11 cellular contexts compared by ENCODE assay signal in genomic region chr5:151288180-151288579, GRCh38. TPM values are rescaled to one million over a fixed set of nuclear protein-coding genes. Genes with fewer than 3 reads are reported as not detected.
A peak's percentile ranks its signal among the peaks of the same experiment; 100 is the strongest.
DNase-seq lines count a peak whose midpoint lies in the region; ATAC-seq and TF ChIP-seq lines count a peak whose summit lies in the region.
"Had no signal": no experiment of that assay in that cellular context is flagged by ENCODE, and none has a peak within 500 bp of the region (broad histone marks: within the 10 kb centered on the region; RNA-seq: fewer than 3 reads in every experiment).

No MANE protein-coding gene starts in this region.

- intact Hi-C loops in mammary epithelial cell (cut with micrococcal nuclease): no loop called here

- WGBS in mammary epithelial cell (ENCODE audit: low coverage, missing lambda C conversion rate): 71% methylated on average over 2 of the region's 2 CpGs

- dilution Hi-C loops in mammary epithelial cell (cut with HindIII; ENCODE audit: low sequenced_read_pairs): no loop called here

- H2AFZ ChIP-seq in mammary epithelial cell (ENCODE audit: low read depth, low read length): no peak overlapping the region

- H3K27me3 ChIP-seq in BE2C: no peaks in the 10 kb centered on the region
- no peaks in the 10 kb centered on the region for H3K27me3 ChIP-seq in mammary epithelial cell (ENCODE audit: insufficient read depth, low read length)
- H3K27me3 ChIP-seq: cardiac muscle cell, pancreas had no signal

- no peaks in the 10 kb centered on the region for H3K79me2 ChIP-seq in mammary epithelial cell (ENCODE audit: insufficient read depth, low read length)

- no peaks in the 10 kb centered on the region for H4K20me1 ChIP-seq in mammary epithelial cell (ENCODE audit: insufficient read depth, low read length)

- peak; percentile 8; the same call in 1 of the 2 replicates for TF ChIP-seq CTCF in BE2C (IDR thresholded peaks at IDR 0.05; ENCODE audit: low read depth, low read length)
- peak; percentile 13; the same call in 1 of the 2 replicates for TF ChIP-seq CTCF in GM12875 (IDR thresholded peaks at IDR 0.05; ENCODE audit: borderline replicate concordance, insufficient read depth, low read depth, low read length)
- TF ChIP-seq CTCF in mammary epithelial cell (conservative IDR thresholded peaks at IDR 0.05 in 1 of 2, IDR thresholded peaks at IDR 0.05 in 1 of 2; ENCODE audit: extremely low read depth in 1 of 2, insufficient read depth in 1 of 2, low read depth in 1 of 2, low read length in 2 of 2): peak; percentile 23 to 30

- in situ Hi-C loops in mammary epithelial cell (cut with MboI; ENCODE audit: low sequenced_read_pairs in 2 of 2): no loop called here

- no peak overlapping the region for H3K4me3 ChIP-seq in BE2C (ENCODE audit: low read depth, low read length)
- no peak overlapping the region for H3K4me3 ChIP-seq in GM12875 (ENCODE audit: low read depth, low read length)
- no peak overlapping the region for H3K4me3 ChIP-seq in Jurkat, Clone E6-1 (ENCODE audit: low read length)
- no peak overlapping the region for H3K4me3 ChIP-seq in mammary epithelial cell (replicated peaks in 1 of 3; ENCODE audit: insufficient read depth in 1 of 3, low read depth in 2 of 3, low read length in 3 of 3)
- H3K4me3 ChIP-seq: cardiac muscle cell, pancreas had no signal

- no peak for DNase-seq in BE2C
- DNase-seq in Jurkat, Clone E6-1 (ENCODE audit: low read depth, low spot score): peak; percentile 19
- DNase-seq in mammary epithelial cell: peak; percentile 59
- no peak for DNase-seq in GM19238 (ENCODE audit: insufficient read length, low spot score)
- DNase-seq: pancreas; stimulated activated CD8-positive, alpha-beta memory T cell treated with anti-CD3 and anti-CD28 coated beads, Interleukin-4, amount 100 ng/mL, for 48 hours had no signal

- H3K36me3 ChIP-seq in BE2C (no peaks in the 10 kb centered on the region), mammary epithelial cell (ENCODE audit: insufficient read depth, low read length) (no peaks in the 10 kb centered on the region)
- H3K36me3 ChIP-seq: cardiac muscle cell, pancreas had no signal

- H3K4me1 ChIP-seq in BE2C (no peaks in the 10 kb centered on the region), mammary epithelial cell (ENCODE audit: insufficient read depth, low read length) (no peaks in the 10 kb centered on the region)
- H3K4me1 ChIP-seq: pancreas had no signal

- H3K27ac ChIP-seq in mammary epithelial cell (ENCODE audit: insufficient read depth, low read depth, low read length): no peak overlapping the region
- H3K27ac ChIP-seq: cardiac muscle cell, pancreas had no signal

- no TSS peak for BruUV-seq in mammary epithelial cell (replicated peaks; lab: Mats Ljungman, UMichigan)

- no peak overlapping the region for H3K9ac ChIP-seq in mammary epithelial cell (ENCODE audit: insufficient read depth, low read length)

- no peaks in the 10 kb centered on the region for H3K9me3 ChIP-seq in BE2C
- no peaks in the 10 kb centered on the region for H3K9me3 ChIP-seq in mammary epithelial cell (replicated peaks; ENCODE audit: insufficient read depth, low read length)
- H3K9me3 ChIP-seq: pancreas had no signal

- no peak for ATAC-seq in HG02885 (IDR thresholded peaks at IDR 0.05; ENCODE audit: poor library complexity, unreplicated experiment)
- ATAC-seq in HG03135 (IDR thresholded peaks at IDR 0.05; ENCODE audit: unreplicated experiment): no peak
- no peak for ATAC-seq in HG03439 (IDR thresholded peaks at IDR 0.05; ENCODE audit: unreplicated experiment)

- CTCF ChIA-PET in mammary epithelial cell (lab: Charles Lee; ENCODE audit: low non-redundant PET): interaction anchor here (0.5 to 1.3 kb wide), 5 partner anchors 9 to 488 kb away, joined by 3 to 9 read pairs (median 5); no protein-coding TSS in a partner anchor

- H3K4me2 ChIP-seq in mammary epithelial cell (ENCODE audit: insufficient read depth, low read depth, low read length): no peak overlapping the region

RNA-seq across cellular contexts. Expression of gene SLC36A3, which starts 15.4 kb away (rescaled TPM):
- polyA plus RNA-seq in BE2C (2012; ENCODE audit: insufficient read depth, insufficient read length, low read depth): not detected
- not detected for polyA plus RNA-seq in Jurkat, Clone E6-1 (2012; ENCODE audit: insufficient read depth, insufficient read length)
- total RNA-seq in mammary epithelial cell: not detected
- not detected for polyA plus RNA-seq in mammary epithelial cell
- polyA minus RNA-seq in mammary epithelial cell: not detected
- total RNA-seq: cardiac muscle cell, pancreas had no signal
- polyA plus RNA-seq: cardiac muscle cell, pancreas had no signal

RNA-seq across cellular contexts. Expression of gene GM2A, which starts 35.2 kb away (rescaled TPM):
- polyA plus RNA-seq in BE2C (2012; ENCODE audit: insufficient read depth, insufficient read length, low read depth): 2.5 TPM
- 61.6 TPM for polyA plus RNA-seq in Jurkat, Clone E6-1 (2012; ENCODE audit: insufficient read depth, insufficient read length)
- total RNA-seq in mammary epithelial cell: 100 to 1,000 TPM; 114 to 138 TPM
- 88.4 TPM for polyA plus RNA-seq in mammary epithelial cell
- 238 TPM for polyA minus RNA-seq in mammary epithelial cell

RNA-seq across cellular contexts. Expression of gene SLC36A2, which starts 59.2 kb away (rescaled TPM):
- not detected for polyA plus RNA-seq in BE2C (2012; ENCODE audit: insufficient read depth, insufficient read length, low read depth)
- not detected for polyA plus RNA-seq in Jurkat, Clone E6-1 (2012; ENCODE audit: insufficient read depth, insufficient read length)
- not detected for total RNA-seq in mammary epithelial cell
- not detected for polyA plus RNA-seq in mammary epithelial cell
- not detected for polyA minus RNA-seq in mammary epithelial cell
- total RNA-seq: cardiac muscle cell, pancreas had no signal
- polyA plus RNA-seq: cardiac muscle cell, pancreas had no signal

Comparison
In these comparisons a context has a peak if more than half of its experiments do, and no peak if none do; other contexts are left out.
1. DNase-seq: peak in Jurkat, Clone E6-1 (single experiment) and mammary epithelial cell (single experiment); none in BE2C (single experiment) and GM19238 (single experiment).
2. Peak in every context shown above with its lines, with median percentiles within 50 percentile points of each other: CTCF ChIP-seq.